8 cellular contexts compared by ENCODE assay signal in the genomic region with DNA sequence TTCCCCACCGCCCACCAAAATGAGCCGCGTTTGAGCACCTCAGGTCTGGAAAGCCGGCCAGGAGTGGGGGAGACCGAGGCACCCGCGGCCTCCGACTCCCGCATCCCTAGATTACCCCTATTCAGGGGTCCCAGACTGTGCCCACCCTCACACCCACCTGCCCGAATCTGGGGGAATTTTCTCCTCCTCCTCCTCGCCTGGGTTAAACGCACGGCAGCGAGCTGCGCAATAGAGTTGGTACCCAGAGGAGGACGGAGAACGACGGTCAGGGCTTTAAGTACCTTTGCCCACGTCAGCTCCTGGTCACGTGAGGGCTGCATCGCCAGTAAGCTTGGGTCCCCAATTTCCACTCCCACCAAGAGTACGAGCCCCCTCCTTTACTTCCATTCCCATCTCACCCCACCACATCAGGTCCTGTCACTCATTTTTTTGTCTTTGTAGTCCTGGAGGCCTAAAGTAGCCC. TPM values are rescaled to one million over a fixed set of nuclear protein-coding genes. Genes with fewer than 3 reads are reported as not detected.
A peak's percentile ranks its signal among the peaks of the same experiment; 100 is the strongest.
DNase-seq lines count a peak whose midpoint lies in the region; ATAC-seq and TF ChIP-seq lines count a peak whose summit lies in the region.

ARMCX2 (minus strand) TSS at position 250 of the 463 bp plus-strand sequence. CDS start 2,262 bp downstream, outside the sequence.

- H3K27me3 Mint-ChIP-seq in progenitor cell of endocrine pancreas: no peaks in the 10 kb centered on the region

- H3K9me2 ChIP-seq in DOHH2 (replicated peaks; ENCODE audit: control insufficient read depth, low read length): no peaks in the 10 kb centered on the region

- no peaks in the 10 kb centered on the region for H3K79me2 ChIP-seq in DOHH2 (ENCODE audit: control insufficient read depth, low read length)

- H3K36me3 Mint-ChIP-seq in progenitor cell of endocrine pancreas (ENCODE audit: insufficient read depth): no peaks in the 10 kb centered on the region

- H3K4me1 Mint-ChIP-seq in progenitor cell of endocrine pancreas (ENCODE audit: low read depth): peaks cover 4% of the 10 kb centered on the region

- H3K4me3 ChIP-seq in DOHH2 (ENCODE audit: low read length): peak within 1 kb of the TSS; percentile 71
- peak within 1 kb of the TSS; percentile 71 for H3K4me3 ChIP-seq in astrocyte of the spinal cord (ENCODE audit: low read depth, low read length)

- H3K9me3 ChIP-seq in DOHH2 (ENCODE audit: control insufficient read depth, insufficient read depth, low read length): no peaks in the 10 kb centered on the region

- no peaks in the 10 kb centered on the region for H3K36me3 ChIP-seq in DOHH2 (ENCODE audit: control insufficient read depth, low read length)

- no peaks in the 10 kb centered on the region for H3F3A ChIP-seq in DOHH2 (ENCODE audit: control insufficient read depth, insufficient read depth)

- H3K4me2 ChIP-seq in DOHH2 (ENCODE audit: low read length): peak within 1 kb of the TSS; percentile 80

- in situ Hi-C loops in astrocyte of the spinal cord (cut with HindIII; ENCODE audit: low sequenced_read_pairs): no loop called here

- TF ChIP-seq CTCF in DOHH2 (IDR thresholded peaks at IDR 0.05; ENCODE audit: low read depth, low read length, poor library complexity, severe bottlenecking) (no peak), astrocyte of the spinal cord (IDR thresholded peaks at IDR 0.05; ENCODE audit: low read depth, low read length) (no peak), progenitor cell of endocrine pancreas (IDR thresholded peaks at IDR 0.05; ENCODE audit: unreplicated experiment) (no peak)

- peak; percentile 23 for DNase-seq in NCI-H2196 (lab: John Stamatoyannopoulos, UW; ENCODE audit: unreplicated experiment)
- peak; percentile 53 for DNase-seq in astrocyte of the spinal cord (ENCODE audit: low read depth, low spot score)
- DNase-seq in hippocampal formation (lab: John Stamatoyannopoulos, UW): peak; percentile 9 to 56
- DNase-seq in progenitor cell of endocrine pancreas (ENCODE audit: low spot score, unreplicated experiment): no peak
- no peak for DNase-seq in SIG-M5 treated with dmso at 0.1 percent for 504 hours (lab: John Stamatoyannopoulos, UW; ENCODE audit: unreplicated experiment)

- no peaks in the 10 kb centered on the region for H4K20me1 ChIP-seq in DOHH2 (ENCODE audit: control insufficient read depth, insufficient read depth, low read depth, low read length)

- peaks cover 27% of the 10 kb centered on the region for H3K9me3 Mint-ChIP-seq in progenitor cell of endocrine pancreas (ENCODE audit: low read depth)

- peaks cover 7% of the 10 kb centered on the region for H3K4me1 ChIP-seq in DOHH2 (ENCODE audit: control insufficient read depth, low read length)

- ATAC-seq in GM21786 (IDR thresholded peaks at IDR 0.05; ENCODE audit: unreplicated experiment): peak; percentile 58
- ATAC-seq in HG02970 (IDR thresholded peaks at IDR 0.05; ENCODE audit: low FRiP score, unreplicated experiment): no peak

- H3K4me3 Mint-ChIP-seq in progenitor cell of endocrine pancreas (ENCODE audit: low read depth): peak within 1 kb of the TSS; percentile 85

- H3K27ac ChIP-seq in DOHH2 (ENCODE audit: low read depth, low read length): no peak within 1 kb of the TSS

- peak within 1 kb of the TSS; percentile 89 for H3K27ac Mint-ChIP-seq in progenitor cell of endocrine pancreas

- H3K27me3 ChIP-seq in DOHH2 (ENCODE audit: control insufficient read depth, low read length): no peaks in the 10 kb centered on the region

RNA-seq across cellular contexts. Expression of gene ARMCX2, which starts in this region (rescaled TPM):
- total RNA-seq in progenitor cell of endocrine pancreas: 83.1 and 92.0 TPM in 2 replicates

Comparison
In these comparisons a context has a peak if more than half of its experiments do, and no peak if none do; other contexts are left out.
1. DNase-seq: peak in NCI-H2196 (single experiment), astrocyte of the spinal cord (single experiment) and hippocampal formation (2 of 2); none in progenitor cell of endocrine pancreas (single experiment) and SIG-M5 treated with dmso at 0.1 percent for 504 hours (single experiment).